23 cellular contexts compared by ENCODE assay signal in the genomic region with DNA sequence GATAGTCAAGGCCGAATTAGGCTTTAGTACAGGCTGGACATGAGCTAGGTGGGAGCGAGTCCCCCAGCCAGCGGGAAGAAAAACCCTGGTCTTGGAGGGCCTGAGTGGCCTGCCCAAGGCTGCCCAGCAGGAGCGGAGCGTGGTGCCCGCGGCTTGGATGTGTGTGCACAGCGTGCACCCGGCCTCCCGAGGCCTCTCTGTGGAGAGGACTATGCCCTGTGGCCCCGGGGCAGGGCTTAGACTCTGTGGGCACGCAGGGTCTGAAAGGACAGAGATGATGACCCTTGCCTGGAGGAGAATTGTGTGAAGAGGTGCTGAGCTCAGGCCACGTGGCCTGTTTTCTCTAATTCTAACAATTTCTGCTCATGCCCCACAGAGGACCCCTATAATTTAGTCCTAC.
"Had no signal": no experiment of that assay in that cellular context is flagged by ENCODE, and none has a peak within 500 bp of the region (broad histone marks: within the 10 kb centered on the region; RNA-seq: fewer than 3 reads in every experiment).

No MANE protein-coding gene starts in this region.

- H3K36me3 Mint-ChIP-seq: activated CD8-positive, alpha-beta memory T cell treated with anti-CD3 and anti-CD28 coated beads, Interleukin-2, amount 10 ng/mL, durations not matched to agents 7 days and 5 days; activated naive CD8-positive, alpha-beta T cell; brain had no signal

- DNase-seq: activated B cell treated with CpG ODN at 0.5 μM for 24 hours; activated CD4-positive, alpha-beta T cell treated with anti-CD3 and anti-CD28 coated beads for 1 hour; activated CD4-positive, alpha-beta T cell treated with anti-CD3 and anti-CD28 coated beads, Interleukin-2, amount 10 ng/mL, durations not matched to agents 24 days and 14 days; activated CD4-positive, alpha-beta T cell treated with anti-CD3 and anti-CD28 coated beads, Interleukin-2, amount 50 U/mL, for 48 hours; activated CD8-positive, alpha-beta memory T cell treated with anti-CD3 and anti-CD28 coated beads, Interleukin-2, amount 10 ng/mL, durations not matched to agents 7 days and 5 days; activated gamma-delta T cell; activated naive CD4-positive, alpha-beta T cell treated with anti-CD3 and anti-CD28 coated beads for 36 hours; activated T-cell treated with anti-CD3 and anti-CD28 coated beads, Interleukin-2, amount 50 U/mL, for 4 hours; amygdala; KG1; NCI-H1048; NCI-H146; NCI-H187 treated with DMSO at 0.1 percent for 48 hours; NCI-H2081 treated with DMSO at 0.1 percent for 48 hours; NCI-H446 treated with DMSO at 0.1 percent for 48 hours; NCI-H526; NCI-H774; SIG-M5; T-helper 17 cell; T-helper 9 cell had no signal

- H3K27ac Mint-ChIP-seq: activated B cell treated with CpG ODN at 0.5 μM for 24 hours; activated CD4-positive, alpha-beta T cell treated with anti-CD3 and anti-CD28 coated beads, Interleukin-2, amount 10 ng/mL, durations not matched to agents 24 days and 14 days; activated CD8-positive, alpha-beta memory T cell treated with anti-CD3 and anti-CD28 coated beads, Interleukin-2, amount 10 ng/mL, durations not matched to agents 7 days and 5 days; activated naive CD4-positive, alpha-beta T cell treated with anti-CD3 and anti-CD28 coated beads for 36 hours; activated naive CD8-positive, alpha-beta T cell; activated T-helper 17 cell treated with anti-CD3 and anti-CD28 coated beads, Interleukin-2, amount 50 U/mL, for 72 hours; T-helper 17 cell had no signal

- H3K4me3 Mint-ChIP-seq: activated B cell treated with CpG ODN at 0.5 μM for 24 hours; activated CD4-positive, alpha-beta T cell treated with anti-CD3 and anti-CD28 coated beads, Interleukin-2, amount 10 ng/mL, durations not matched to agents 24 days and 14 days; activated CD8-positive, alpha-beta memory T cell treated with anti-CD3 and anti-CD28 coated beads, Interleukin-2, amount 10 ng/mL, durations not matched to agents 7 days and 5 days; activated naive CD4-positive, alpha-beta T cell treated with anti-CD3 and anti-CD28 coated beads for 36 hours; activated naive CD8-positive, alpha-beta T cell; activated T-cell treated with anti-CD3 and anti-CD28 coated beads, Interleukin-2, amount 50 U/mL, for 4 hours; activated T-helper 17 cell treated with anti-CD3 and anti-CD28 coated beads, Interleukin-2, amount 50 U/mL, for 72 hours; brain; T-helper 17 cell had no signal

- H3K9me3 Mint-ChIP-seq: activated B cell treated with CpG ODN at 0.5 μM for 24 hours; activated CD4-positive, alpha-beta T cell treated with anti-CD3 and anti-CD28 coated beads, Interleukin-2, amount 10 ng/mL, durations not matched to agents 24 days and 14 days; activated naive CD4-positive, alpha-beta T cell treated with anti-CD3 and anti-CD28 coated beads for 36 hours; activated T-cell treated with anti-CD3 and anti-CD28 coated beads, Interleukin-2, amount 50 U/mL, for 4 hours; activated T-helper 17 cell treated with anti-CD3 and anti-CD28 coated beads, Interleukin-2, amount 50 U/mL, for 72 hours; brain had no signal

- ATAC-seq: activated CD8-positive, alpha-beta memory T cell treated with anti-CD3 and anti-CD28 coated beads, Interleukin-2, amount 10 ng/mL, durations not matched to agents 7 days and 5 days; activated T-cell treated with anti-CD3 and anti-CD28 coated beads, Interleukin-2, amount 50 U/mL, for 4 hours; activated T-helper 17 cell treated with anti-CD3 and anti-CD28 coated beads, Interleukin-2, amount 50 U/mL, for 72 hours; T-helper 17 cell had no signal
